Comparison of ENCODE assay signal across 28 cellular contexts in genomic region chr3:63470745-63471144, GRCh38.
A peak's percentile ranks its signal among the peaks of the same experiment; 100 is the strongest.
DNase-seq lines count a peak whose midpoint lies in the region; ATAC-seq lines count a peak whose summit lies in the region.
"Had no signal": no experiment of that assay in that cellular context is flagged by ENCODE, and none has a peak within 500 bp of the region (broad histone marks: within the 10 kb centered on the region; RNA-seq: fewer than 3 reads in every experiment).

No MANE protein-coding gene starts in this region.

- DNase-seq in NCI-H526 (lab: John Stamatoyannopoulos, UW) (no peak), NCI-H187 (lab: John Stamatoyannopoulos, UW) (no peak), cardiac septum (ENCODE audit: low spot score) (no peak)
- DNase-seq: ACHN; activated CD4-positive, alpha-beta T cell treated with anti-CD3 and anti-CD28 coated beads for 36 hours; activated CD8-positive, alpha-beta memory T cell treated with anti-CD3 and anti-CD28 coated beads for 24 hours; activated gamma-delta T cell treated with Interleukin-2 at 50 U/mL for 16 hours; activated naive CD8-positive, alpha-beta T cell treated with anti-CD3 and anti-CD28 coated beads, Interleukin-2, amount 50 U/mL, for 24 hours; activated T-cell treated with anti-CD3 and anti-CD28 coated beads, Interleukin-2, amount 50 U/mL, for 1 hour; DMS79 treated with DMSO at 0.1 percent for 48 hours; effector CD8-positive, alpha-beta T cell; erythroblast; foreskin fibroblast; heart left ventricle; NCI-H1048; NCI-H187 treated with DMSO at 0.1 percent for 48 hours; NCI-H82; posterior cingulate gyrus; right lobe of liver; stimulated activated naive CD8-positive, alpha-beta T cell treated with anti-CD3 and anti-CD28 coated beads, Interleukin-15, Interleukin-2, amounts not matched to agents 100 U/mL and 50 U/mL, for 24 hours; T-helper 2 cell; thyroid gland had no signal

- peak; percentile 48 for ATAC-seq in GM18519 (IDR thresholded peaks at IDR 0.05; ENCODE audit: low FRiP score, unreplicated experiment)
- peak; percentile 76 for ATAC-seq in GM21423 (IDR thresholded peaks at IDR 0.05; ENCODE audit: unreplicated experiment)
- ATAC-seq in HG02885 (IDR thresholded peaks at IDR 0.05; ENCODE audit: poor library complexity, unreplicated experiment): peak; percentile 69
- ATAC-seq in HG03565 (IDR thresholded peaks at IDR 0.05; ENCODE audit: unreplicated experiment): peak; percentile 73
- ATAC-seq in GM19324 (IDR thresholded peaks at IDR 0.05; ENCODE audit: low FRiP score, unreplicated experiment): no peak
- ATAC-seq: activated CD4-positive, alpha-beta T cell treated with anti-CD3 and anti-CD28 coated beads for 36 hours; activated naive CD8-positive, alpha-beta T cell treated with anti-CD3 and anti-CD28 coated beads, Interleukin-2, amount 50 U/mL, for 24 hours; heart left ventricle; right lobe of liver; SK-N-SH treated with all-trans-retinoic acid at 6 μM for 48 hours; stimulated activated naive CD8-positive, alpha-beta T cell treated with anti-CD3 and anti-CD28 coated beads, Interleukin-15, Interleukin-2, amounts not matched to agents 100 U/mL and 50 U/mL, for 24 hours had no signal

- intact Hi-C loops in cardiac septum (cut with DNase I): no loop called here
